12 cellular contexts compared by ENCODE assay signal in genomic region chr3:88019024-88019423, GRCh38. TPM values are rescaled to one million over a fixed set of nuclear protein-coding genes. Genes with fewer than 3 reads are reported as not detected.
DNase-seq lines count a peak whose midpoint lies in the region; ATAC-seq lines count a peak whose summit lies in the region.
"Had no signal": no experiment of that assay in that cellular context is flagged by ENCODE, and none has a peak within 500 bp of the region (broad histone marks: within the 10 kb centered on the region; RNA-seq: fewer than 3 reads in every experiment).

No MANE protein-coding gene starts in this region.

- no peaks in the 10 kb centered on the region for H3K36me3 Mint-ChIP-seq in activated T-helper 17 cell treated with anti-CD3 and anti-CD28 coated beads, Interleukin-2, amount 50 U/mL, for 72 hours (ENCODE audit: low read depth)

- peaks cover 8% of the 10 kb centered on the region for H3K4me1 Mint-ChIP-seq in activated T-helper 17 cell treated with anti-CD3 and anti-CD28 coated beads, Interleukin-2, amount 50 U/mL, for 72 hours

- no peak overlapping the region for H3K4me3 Mint-ChIP-seq in activated T-helper 17 cell treated with anti-CD3 and anti-CD28 coated beads, Interleukin-2, amount 50 U/mL, for 72 hours

- H3K9me3 ChIP-seq in aorta (ENCODE audit: control insufficient read depth, low read length) = no peaks in the 10 kb centered on the region
- H3K9me3 ChIP-seq: suprapubic skin had no signal

- DNase-seq in NCI-H2171 (lab: John Stamatoyannopoulos, UW) (no peak), NCI-H146 (lab: John Stamatoyannopoulos, UW) (no peak), aorta (no peak), DMS53 (lab: John Stamatoyannopoulos, UW) (no peak)
- DNase-seq: amniotic stem cell, NCI-H446 treated with DMSO at 0.1 percent for 48 hours had no signal

- no peak overlapping the region for H3K27ac ChIP-seq in aorta (ENCODE audit: low read depth in 1 of 2, low read length in 2 of 2)
- H3K27ac ChIP-seq: skin epidermis, suprapubic skin had no signal

- ATAC-seq in GM18519 (IDR thresholded peaks at IDR 0.05; ENCODE audit: low FRiP score, unreplicated experiment) (peak; percentile 98), GM21447 (IDR thresholded peaks at IDR 0.05; ENCODE audit: unreplicated experiment) (peak; percentile 97), HG03175 (IDR thresholded peaks at IDR 0.05; ENCODE audit: unreplicated experiment) (peak; percentile 97), aorta (ENCODE audit: low FRiP score) (no peak)
- peak; percentile 77 for ATAC-seq in activated T-helper 17 cell treated with anti-CD3 and anti-CD28 coated beads, Interleukin-2, amount 50 U/mL, for 72 hours (replicated peaks)

- intact Hi-C loops in aorta (cut with DNase I) = no loop called here

- no peaks in the 10 kb centered on the region for H3K27me3 Mint-ChIP-seq in activated T-helper 17 cell treated with anti-CD3 and anti-CD28 coated beads, Interleukin-2, amount 50 U/mL, for 72 hours

- WGBS in aorta, 2 donors = 68 to 73% methylated on average over 2 of the region's 2 CpGs

- no peaks in the 10 kb centered on the region for H3K36me3 ChIP-seq in aorta (ENCODE audit: control insufficient read depth in 1 of 2, insufficient read depth in 2 of 2, low read length in 1 of 2)
- H3K36me3 ChIP-seq: suprapubic skin had no signal

- H3K4me1 ChIP-seq in aorta (ENCODE audit: control insufficient read depth in 1 of 2, insufficient read depth in 2 of 2, low read length in 2 of 2) = no peaks in the 10 kb centered on the region
- H3K4me1 ChIP-seq: suprapubic skin had no signal

- no peaks in the 10 kb centered on the region for H3K27me3 ChIP-seq in aorta (ENCODE audit: control insufficient read depth in 1 of 2, insufficient read depth in 2 of 2, low read length in 1 of 2)
- H3K27me3 ChIP-seq: suprapubic skin had no signal

- no peak overlapping the region for H3K27ac Mint-ChIP-seq in activated T-helper 17 cell treated with anti-CD3 and anti-CD28 coated beads, Interleukin-2, amount 50 U/mL, for 72 hours

- no peaks in the 10 kb centered on the region for H3K9me3 Mint-ChIP-seq in activated T-helper 17 cell treated with anti-CD3 and anti-CD28 coated beads, Interleukin-2, amount 50 U/mL, for 72 hours

- no peak overlapping the region for H3K4me3 ChIP-seq in aorta (ENCODE audit: low read length in 2 of 2)
- H3K4me3 ChIP-seq: skin epidermis, suprapubic skin had no signal

RNA-seq across cellular contexts. Expression of gene CGGBP1, which starts 39.8 kb away (rescaled TPM):
- 100 to 1,000 TPM; 100 to 103 TPM for total RNA-seq in activated T-helper 17 cell treated with anti-CD3 and anti-CD28 coated beads, Interleukin-2, amount 50 U/mL, for 72 hours
- total RNA-seq in aorta = 10 to 100 TPM; 65.8 to 73.6 TPM
- 10 to 100 TPM; 41.3 to 53.2 TPM for polyA plus RNA-seq in aorta

RNA-seq across cellular contexts. Expression of gene ZNF654, which starts 40.0 kb away (rescaled TPM):
- total RNA-seq in activated T-helper 17 cell treated with anti-CD3 and anti-CD28 coated beads, Interleukin-2, amount 50 U/mL, for 72 hours = 10 to 100 TPM; 24.6 to 37.0 TPM
- 10 to 100 TPM; 18.0 to 28.3 TPM for total RNA-seq in aorta
- 1 to 10 TPM; 3.0 to 4.9 TPM for polyA plus RNA-seq in aorta
